Comparison of ENCODE assay signal across 11 cellular contexts in genomic region chr15:45168751-45169551, GRCh38. TPM values are rescaled to one million over a fixed set of nuclear protein-coding genes. Genes with fewer than 3 reads are reported as not detected.
DNase-seq lines count a peak whose midpoint lies in the region; ATAC-seq and TF ChIP-seq lines count a peak whose summit lies in the region.
"Had no signal": no experiment of that assay in that cellular context is flagged by ENCODE, and none has a peak within 500 bp of the region (broad histone marks: within the 10 kb centered on the region; RNA-seq: fewer than 3 reads in every experiment).

No MANE protein-coding gene starts in this region.

- H3K27ac ChIP-seq in HUES6 (ENCODE audit: low read depth, low read length) (peak overlapping the region; percentile 5; the same call in 1 of the 2 replicates), upper lobe of right lung (no peak overlapping the region)
- H3K27ac ChIP-seq: hepatocyte had no signal

- H3K4me3 ChIP-seq in HUES6 (ENCODE audit: low read depth, low read length) (no peak overlapping the region), upper lobe of right lung (no peak overlapping the region)
- H3K4me3 ChIP-seq: hepatocyte had no signal

- H3K27ac Mint-ChIP-seq in CD14-positive monocyte (peak overlapping the region in 5 of 7 donors; percentile 16 to 50 (median 37)), chondrocyte (ENCODE audit: unreplicated experiment) (peak overlapping the region; percentile 32), osteocyte (ENCODE audit: unreplicated experiment) (no peak overlapping the region)
- no peak overlapping the region for H3K27ac Mint-ChIP-seq in activated naive CD4-positive, alpha-beta T cell treated with anti-CD3 and anti-CD28 coated beads for 36 hours

- TF ChIP-seq CTCF in CD14-positive monocyte (IDR thresholded peaks at IDR 0.05) (no peak), chondrocyte (IDR thresholded peaks at IDR 0.05) (no peak), osteocyte (IDR thresholded peaks at IDR 0.05) (no peak), upper lobe of right lung (IDR thresholded peaks at IDR 0.05) (no peak)

- H3K27me3 Mint-ChIP-seq in CD14-positive monocyte (ENCODE audit: low read depth in 3 of 3) (peaks cover 0 to 3% (median 0%) of the 10 kb centered on the region in 3 donors), chondrocyte (ENCODE audit: low read depth) (no peaks in the 10 kb centered on the region), osteocyte (ENCODE audit: unreplicated experiment) (no peaks in the 10 kb centered on the region)
- no peaks in the 10 kb centered on the region for H3K27me3 Mint-ChIP-seq in activated naive CD4-positive, alpha-beta T cell treated with anti-CD3 and anti-CD28 coated beads for 36 hours (ENCODE audit: low read depth)

- CTCF ChIA-PET in activated naive CD4-positive, alpha-beta T cell treated with anti-CD3 and anti-CD28 coated beads for 36 hours (lab: Charles Lee) = interaction anchor here (0.7 to 5.1 kb wide), 13 partner anchors 8 to 289 kb away, joined by 3 to 32 read pairs (median 5); partner anchors contain the start of gene SHF

- H3K4me1 Mint-ChIP-seq in CD14-positive monocyte = peaks cover 19% of the 10 kb centered on the region
- peaks cover 22% of the 10 kb centered on the region for H3K4me1 Mint-ChIP-seq in chondrocyte (ENCODE audit: low read depth)
- H3K4me1 Mint-ChIP-seq in osteocyte (ENCODE audit: unreplicated experiment) = peaks cover 15% of the 10 kb centered on the region
- peaks cover 10% of the 10 kb centered on the region for H3K4me1 Mint-ChIP-seq in activated naive CD4-positive, alpha-beta T cell treated with anti-CD3 and anti-CD28 coated beads for 36 hours (ENCODE audit: low read depth)

- DNase-seq in CD14-positive monocyte (ENCODE audit: low spot score) = no peak
- no peak for DNase-seq in chondrocyte (ENCODE audit: low spot score)
- peak; percentile 80 for DNase-seq in osteocyte (ENCODE audit: extremely low spot score, unreplicated experiment)
- DNase-seq in upper lobe of right lung = no peak
- DNase-seq in GM03348 (ENCODE audit: low spot score) = no peak
- DNase-seq in activated naive CD4-positive, alpha-beta T cell treated with anti-CD3 and anti-CD28 coated beads for 36 hours = no peak
- DNase-seq: Calu3 had no signal

- no peak overlapping the region for H3K9ac ChIP-seq in HUES6 (ENCODE audit: low read length)

- no peaks in the 10 kb centered on the region for H3K9me3 ChIP-seq in HUES6 (ENCODE audit: control insufficient read depth, insufficient read depth, low read depth, low read length)
- no peaks in the 10 kb centered on the region for H3K9me3 ChIP-seq in upper lobe of right lung

- H3K4me3 Mint-ChIP-seq in CD14-positive monocyte = peak overlapping the region in 1 of 2 donors; percentile 7
- H3K4me3 Mint-ChIP-seq in chondrocyte (ENCODE audit: unreplicated experiment) = no peak overlapping the region
- H3K4me3 Mint-ChIP-seq in osteocyte (ENCODE audit: unreplicated experiment) = no peak overlapping the region
- H3K4me3 Mint-ChIP-seq in activated naive CD4-positive, alpha-beta T cell treated with anti-CD3 and anti-CD28 coated beads for 36 hours = no peak overlapping the region

- H3K4me1 ChIP-seq in HUES6 (ENCODE audit: control insufficient read depth, insufficient read depth, low read length) (peaks cover 27% of the 10 kb centered on the region), upper lobe of right lung (peaks cover 13% of the 10 kb centered on the region)

- no peak for ATAC-seq in upper lobe of right lung

- H3K27me3 ChIP-seq in HUES6 (ENCODE audit: control insufficient read depth, insufficient read depth, low read length) (no peaks in the 10 kb centered on the region), upper lobe of right lung (no peaks in the 10 kb centered on the region)
- H3K27me3 ChIP-seq: hepatocyte had no signal

- intact Hi-C loops in CD14-positive monocyte (cut with micrococcal nuclease) = loop anchor here in 1 of 2 donors (5.0 kb wide), 2 partner anchors 33 to 233 kb away; a partner anchor contains a TSS
- intact Hi-C loops in upper lobe of right lung (cut with DNase I) = no loop called here
- intact Hi-C loops in activated naive CD4-positive, alpha-beta T cell treated with anti-CD3 and anti-CD28 coated beads for 36 hours (cut with micrococcal nuclease) = no loop called here

- peaks cover 12% of the 10 kb centered on the region; the same call in 1 of the 2 replicates for H3K36me3 ChIP-seq in HUES6 (ENCODE audit: control insufficient read depth, insufficient read depth, low read length)
- no peaks in the 10 kb centered on the region for H3K36me3 ChIP-seq in upper lobe of right lung

- H3K9me3 Mint-ChIP-seq in CD14-positive monocyte (no peaks in the 10 kb centered on the region), chondrocyte (ENCODE audit: low read depth) (no peaks in the 10 kb centered on the region), osteocyte (ENCODE audit: unreplicated experiment) (no peaks in the 10 kb centered on the region)
- no peaks in the 10 kb centered on the region for H3K9me3 Mint-ChIP-seq in activated naive CD4-positive, alpha-beta T cell treated with anti-CD3 and anti-CD28 coated beads for 36 hours

- no peaks in the 10 kb centered on the region for H3K36me3 Mint-ChIP-seq in CD14-positive monocyte
- peaks cover 1% of the 10 kb centered on the region for H3K36me3 Mint-ChIP-seq in chondrocyte (ENCODE audit: low read depth)
- H3K36me3 Mint-ChIP-seq in osteocyte (ENCODE audit: unreplicated experiment) = peaks cover 5% of the 10 kb centered on the region
- no peaks in the 10 kb centered on the region for H3K36me3 Mint-ChIP-seq in activated naive CD4-positive, alpha-beta T cell treated with anti-CD3 and anti-CD28 coated beads for 36 hours (ENCODE audit: low read depth)

RNA-seq across cellular contexts. Expression of gene SHF, which starts 18.8 kb away (rescaled TPM):
- under 1 TPM; 0.58 to 0.70 TPM for polyA plus RNA-seq in CD14-positive monocyte
- total RNA-seq in chondrocyte = 4.9 to 7.0 TPM (median 5.1 TPM) in 3 replicates
- 15.7 and 15.8 TPM in 2 replicates for total RNA-seq in osteocyte
- total RNA-seq in upper lobe of right lung = 7.1 TPM
- total RNA-seq in activated naive CD4-positive, alpha-beta T cell treated with anti-CD3 and anti-CD28 coated beads for 36 hours = 1 to 10 TPM; 2.3 to 3.3 TPM

RNA-seq across cellular contexts. Expression of gene DUOX1, which starts 39.2 kb away (rescaled TPM):
- polyA plus RNA-seq in CD14-positive monocyte = under 1 TPM in 1 of 2 donors, not detected in 1; 0.22 TPM
- total RNA-seq in chondrocyte (0.21 TPM in 1 of 3 replicates, not detected in the others), osteocyte (not detected in 2 replicates), upper lobe of right lung (327 TPM)
- total RNA-seq in activated naive CD4-positive, alpha-beta T cell treated with anti-CD3 and anti-CD28 coated beads for 36 hours = under 1 TPM; 0.17 TPM
- total RNA-seq: endothelial cell of umbilical vein had no signal
- polyA plus RNA-seq: endothelial cell of umbilical vein had no signal

RNA-seq across cellular contexts. Expression of gene DUOXA1, which starts 39.3 kb away (rescaled TPM):
- polyA plus RNA-seq in CD14-positive monocyte = not detected
- total RNA-seq in chondrocyte = 0.47 to 0.82 TPM (median 0.64 TPM) in 3 replicates
- not detected in 2 replicates for total RNA-seq in osteocyte
- total RNA-seq in upper lobe of right lung = 138 TPM
- not detected for total RNA-seq in activated naive CD4-positive, alpha-beta T cell treated with anti-CD3 and anti-CD28 coated beads for 36 hours
- total RNA-seq: Calu3, endothelial cell of umbilical vein, liver had no signal

RNA-seq across cellular contexts. Expression of gene DUOXA2, which starts 54.8 kb away (rescaled TPM):
- not detected for polyA plus RNA-seq in CD14-positive monocyte
- not detected in 3 replicates for total RNA-seq in chondrocyte
- total RNA-seq in osteocyte = not detected in 2 replicates
- not detected for total RNA-seq in upper lobe of right lung
- total RNA-seq in activated naive CD4-positive, alpha-beta T cell treated with anti-CD3 and anti-CD28 coated beads for 36 hours = not detected
- total RNA-seq: Calu3, endothelial cell of umbilical vein, liver had no signal
- polyA plus RNA-seq: endothelial cell of umbilical vein had no signal

RNA-seq across cellular contexts. Expression of gene DUOX2, which starts 55.0 kb away (rescaled TPM):
- not detected for polyA plus RNA-seq in CD14-positive monocyte
- total RNA-seq in chondrocyte (0.05 TPM in 1 of 3 replicates, not detected in the others), osteocyte (0.08 TPM in 1 of 2 replicates, not detected in the other), upper lobe of right lung (3.8 TPM)
- not detected for total RNA-seq in activated naive CD4-positive, alpha-beta T cell treated with anti-CD3 and anti-CD28 coated beads for 36 hours
- total RNA-seq: endothelial cell of umbilical vein had no signal

Comparison
In these comparisons a context has a peak if more than half of its experiments do, and no peak if none do; other contexts are left out.
1. H3K27ac Mint-ChIP-seq: peak in CD14-positive monocyte (5 of 7) and chondrocyte (single experiment); none in osteocyte (single experiment) and activated naive CD4-positive, alpha-beta T cell treated with anti-CD3 and anti-CD28 coated beads for 36 hours (single experiment).
2. RNA of gene DUOX1, which starts 39.2 kb away (total RNA-seq): 327 TPM in upper lobe of right lung (single experiment); not detected in osteocyte, 0.17 TPM in activated naive CD4-positive, alpha-beta T cell treated with anti-CD3 and anti-CD28 coated beads for 36 hours and 0.21 TPM in chondrocyte; every median in the first group is over 100 times any median in the second.
3. RNA of gene DUOXA1, which starts 39.3 kb away (total RNA-seq): 138 TPM in upper lobe of right lung (single experiment); 0.47 to 0.82 TPM in chondrocyte, not detected in activated naive CD4-positive, alpha-beta T cell treated with anti-CD3 and anti-CD28 coated beads for 36 hours and not detected in osteocyte; every median in the first group is over 10 times any median in the second.